8 cellular contexts compared by ENCODE assay signal in genomic region chr13:87671031-87671823, GRCh38. TPM values are rescaled to one million over a fixed set of nuclear protein-coding genes. Genes with fewer than 3 reads are reported as not detected.
DNase-seq lines count a peak whose midpoint lies in the region; ATAC-seq and TF ChIP-seq lines count a peak whose summit lies in the region.

A gene with protein sequence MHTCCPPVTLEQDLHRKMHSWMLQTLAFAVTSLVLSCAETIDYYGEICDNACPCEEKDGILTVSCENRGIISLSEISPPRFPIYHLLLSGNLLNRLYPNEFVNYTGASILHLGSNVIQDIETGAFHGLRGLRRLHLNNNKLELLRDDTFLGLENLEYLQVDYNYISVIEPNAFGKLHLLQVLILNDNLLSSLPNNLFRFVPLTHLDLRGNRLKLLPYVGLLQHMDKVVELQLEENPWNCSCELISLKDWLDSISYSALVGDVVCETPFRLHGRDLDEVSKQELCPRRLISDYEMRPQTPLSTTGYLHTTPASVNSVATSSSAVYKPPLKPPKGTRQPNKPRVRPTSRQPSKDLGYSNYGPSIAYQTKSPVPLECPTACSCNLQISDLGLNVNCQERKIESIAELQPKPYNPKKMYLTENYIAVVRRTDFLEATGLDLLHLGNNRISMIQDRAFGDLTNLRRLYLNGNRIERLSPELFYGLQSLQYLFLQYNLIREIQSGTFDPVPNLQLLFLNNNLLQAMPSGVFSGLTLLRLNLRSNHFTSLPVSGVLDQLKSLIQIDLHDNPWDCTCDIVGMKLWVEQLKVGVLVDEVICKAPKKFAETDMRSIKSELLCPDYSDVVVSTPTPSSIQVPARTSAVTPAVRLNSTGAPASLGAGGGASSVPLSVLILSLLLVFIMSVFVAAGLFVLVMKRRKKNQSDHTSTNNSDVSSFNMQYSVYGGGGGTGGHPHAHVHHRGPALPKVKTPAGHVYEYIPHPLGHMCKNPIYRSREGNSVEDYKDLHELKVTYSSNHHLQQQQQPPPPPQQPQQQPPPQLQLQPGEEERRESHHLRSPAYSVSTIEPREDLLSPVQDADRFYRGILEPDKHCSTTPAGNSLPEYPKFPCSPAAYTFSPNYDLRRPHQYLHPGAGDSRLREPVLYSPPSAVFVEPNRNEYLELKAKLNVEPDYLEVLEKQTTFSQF (plus strand): TSS chr13:87671371. CDS start chr13:87675389, 4,018 bp downstream.

- H3K36me3 ChIP-seq in right lobe of liver = no peaks in the 10 kb centered on the region

- H3K9me3 ChIP-seq in right lobe of liver = no peaks in the 10 kb centered on the region

- no peak within 1 kb of the TSS for H3K27ac ChIP-seq in right lobe of liver

- H3K27ac Mint-ChIP-seq in dendritic cell treated with granulocyte-macrophage colony-stimulating factor and Interleukin-4, amounts not matched to agents 40 ng/mL and 50 ng/mL, for 4 days = no peak within 1 kb of the TSS

- TF ChIP-seq CTCF in right lobe of liver (IDR thresholded peaks at IDR 0.05) = peak; percentile 44 to 87 (median 76)

- H3K4me3 ChIP-seq in right lobe of liver = peak within 1 kb of the TSS; percentile 10 to 37 (median 25)

- H3K4me1 ChIP-seq in right lobe of liver = peaks cover 0 to 13% (median 3%) of the 10 kb centered on the region in 4 donors

- intact Hi-C loops in dendritic cell treated with granulocyte-macrophage colony-stimulating factor and Interleukin-4, amounts not matched to agents 40 ng/mL and 50 ng/mL, for 4 days (cut with micrococcal nuclease) = no loop called here
- intact Hi-C loops in right lobe of liver (cut with DNase I) = no loop called here

- under 1% methylated on average over 38 of the region's 51 CpGs for WGBS in right lobe of liver (ENCODE audit: insufficient coverage, low coverage, low lambda C conversion rate, missing lambda C conversion rate)

- H3K9me3 Mint-ChIP-seq in dendritic cell treated with granulocyte-macrophage colony-stimulating factor and Interleukin-4, amounts not matched to agents 40 ng/mL and 50 ng/mL, for 4 days = no peaks in the 10 kb centered on the region

- DNase-seq in A172 (ENCODE audit: low spot score) (peak; percentile 72), NCI-H2171 treated with DMSO at 0.1 percent for 48 hours (lab: John Stamatoyannopoulos, UW) (peak; percentile 59), right lobe of liver (peak; percentile 68 to 77 (median 77))
- peak; percentile 39 for DNase-seq in activated CD4-positive, alpha-beta T cell treated with anti-CD3 and anti-CD28 coated beads for 1 hour
- peak; percentile 46 to 64 for DNase-seq in stimulated activated CD4-positive, alpha-beta T cell treated with anti-CD3 and anti-CD28 coated beads, Interleukin-4, amount 100 ng/mL, for 4 hours

- H3K27me3 ChIP-seq in right lobe of liver = peaks cover 4 to 30% of the 10 kb centered on the region in 2 donors

- H3K4me1 Mint-ChIP-seq in dendritic cell treated with granulocyte-macrophage colony-stimulating factor and Interleukin-4, amounts not matched to agents 40 ng/mL and 50 ng/mL, for 4 days (ENCODE audit: low read depth) = peaks cover 34% of the 10 kb centered on the region

- peak within 1 kb of the TSS; percentile 65 for H3K4me3 Mint-ChIP-seq in dendritic cell treated with granulocyte-macrophage colony-stimulating factor and Interleukin-4, amounts not matched to agents 40 ng/mL and 50 ng/mL, for 4 days

- no peak for TF ChIP-seq POLR2A in right lobe of liver (IDR thresholded peaks at IDR 0.05)

- H3K36me3 Mint-ChIP-seq in dendritic cell treated with granulocyte-macrophage colony-stimulating factor and Interleukin-4, amounts not matched to agents 40 ng/mL and 50 ng/mL, for 4 days (ENCODE audit: low read depth) = no peaks in the 10 kb centered on the region

- peaks cover 53% of the 10 kb centered on the region for H3K27me3 Mint-ChIP-seq in dendritic cell treated with granulocyte-macrophage colony-stimulating factor and Interleukin-4, amounts not matched to agents 40 ng/mL and 50 ng/mL, for 4 days

- ATAC-seq in GM18517 (IDR thresholded peaks at IDR 0.05; ENCODE audit: unreplicated experiment) (peak; percentile 81), HG03025 (IDR thresholded peaks at IDR 0.05; ENCODE audit: low FRiP score, unreplicated experiment) (peak; percentile 91), right lobe of liver (peak; percentile 97 to 98 (median 97))

RNA-seq across cellular contexts. Expression of the gene that starts here (rescaled TPM):
- total RNA-seq in A172 (2014; rRNA removed; shearing (Covaris generic)) = 0.57 and 0.69 TPM in 2 replicates
- under 1 TPM in 1 of 6 experiments, not detected in 5; 0.02 TPM for total RNA-seq in right lobe of liver

Comparison
In these comparisons a context has a peak if more than half of its experiments do, and no peak if none do; other contexts are left out.
1. Peak in DNase-seq in A172; RNA of the gene not detected or under 1 TPM.
2. Peak in DNase-seq, ATAC-seq and H3K4me3 ChIP-seq in right lobe of liver; RNA of the gene not detected or under 1 TPM.